In the genomic region with DNA sequence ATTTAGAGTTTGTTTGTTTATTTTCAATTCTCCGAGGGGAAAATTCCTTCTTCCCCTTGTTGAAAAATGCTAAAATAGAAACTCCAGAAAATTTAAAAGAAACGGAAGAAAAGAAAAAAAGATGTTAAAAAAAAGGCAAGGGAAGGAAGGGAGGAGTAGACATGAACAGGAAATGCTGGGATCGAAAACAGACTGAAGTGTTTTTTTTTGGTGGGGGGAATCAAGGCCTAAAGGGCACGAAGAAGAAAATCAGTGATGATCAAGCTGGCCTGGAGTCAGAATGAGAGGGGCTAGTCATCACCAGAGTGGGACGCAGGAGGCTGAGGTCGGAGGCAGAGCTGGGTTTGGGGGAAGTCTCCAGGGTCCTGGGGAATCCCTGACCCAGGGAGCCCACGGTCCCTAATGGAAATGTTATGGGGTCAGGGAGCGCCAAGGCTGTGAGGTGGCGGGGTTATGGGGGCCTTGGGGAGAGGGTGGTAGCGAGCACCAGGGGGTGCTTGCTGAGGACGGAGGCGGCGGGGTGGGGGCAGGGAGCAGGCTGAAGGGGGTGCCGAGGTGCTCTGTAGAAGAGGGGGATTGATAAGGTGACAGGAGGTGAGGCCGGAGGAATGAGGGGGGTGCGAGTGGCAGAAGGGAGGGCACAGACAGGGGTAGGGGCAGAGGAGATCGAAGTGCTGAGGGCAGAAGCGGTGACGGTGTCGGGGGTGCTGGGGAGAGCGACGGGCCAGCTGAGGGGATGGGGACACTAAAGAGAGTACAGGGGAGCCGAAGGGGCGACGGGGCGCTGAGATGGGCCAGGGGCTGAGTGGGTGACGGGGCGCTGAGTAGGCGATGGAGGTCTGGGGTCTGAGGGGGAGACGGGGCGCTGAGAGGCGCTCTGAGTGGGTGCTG, we compare ENCODE assay signal across 8 cellular contexts. TPM values are rescaled to one million over a fixed set of nuclear protein-coding genes. Genes with fewer than 3 reads are reported as not detected.
DNase-seq lines count a peak whose midpoint lies in the region; ATAC-seq and TF ChIP-seq lines count a peak whose summit lies in the region.

No MANE protein-coding gene starts in this region.

- H3K27ac ChIP-seq in adipose tissue (ENCODE audit: low read depth, low read length): peak overlapping the region; percentile 92
- H3K27ac ChIP-seq in smooth muscle cell (ENCODE audit: low read depth): peak overlapping the region; percentile 97

- H2AFZ ChIP-seq in smooth muscle cell (ENCODE audit: low read depth): no peak overlapping the region

- TF ChIP-seq CTCF in GM06990 (IDR thresholded peaks at IDR 0.05; ENCODE audit: insufficient read depth, low read length, poor library complexity, severe bottlenecking) (no peak), smooth muscle cell (IDR thresholded peaks at IDR 0.05; ENCODE audit: borderline replicate concordance, insufficient read depth, poor library complexity, severe bottlenecking) (no peak)

- H3K36me3 ChIP-seq in GM06990 (ENCODE audit: control insufficient read depth, insufficient read depth, low read length) (peaks cover 21% of the 10 kb centered on the region), iPS-15b (ENCODE audit: control insufficient read depth, insufficient read depth, low read length) (peaks cover 38% of the 10 kb centered on the region), smooth muscle cell (ENCODE audit: low read depth) (peaks cover 5% of the 10 kb centered on the region)

- 1 to 5% (median 1%) methylated on average over 29 to 32 of the region's 32 CpGs for WGBS in adipose tissue, 3 donors
- 4% methylated on average over 11 of the region's 32 CpGs for WGBS in smooth muscle cell (ENCODE audit: low lambda C conversion rate)

- H3K4me2 ChIP-seq in smooth muscle cell: peak overlapping the region; percentile 87

- H3K27me3 ChIP-seq in GM06990 (replicated peaks; ENCODE audit: control insufficient read depth, insufficient read depth, low read length) (no peaks in the 10 kb centered on the region), iPS-15b (ENCODE audit: control insufficient read depth, insufficient read depth, low read length) (no peaks in the 10 kb centered on the region), smooth muscle cell (ENCODE audit: low read depth) (no peaks in the 10 kb centered on the region)

- ATAC-seq in HG02759 (IDR thresholded peaks at IDR 0.05; ENCODE audit: unreplicated experiment): no peak

- H3F3A ChIP-seq in smooth muscle cell (ENCODE audit: low read depth): peaks cover 11% of the 10 kb centered on the region

- H3K9ac ChIP-seq in iPS-15b (ENCODE audit: low read depth, low read length) (no peak overlapping the region), smooth muscle cell (ENCODE audit: low read depth) (peak overlapping the region; percentile 82)

- no peaks in the 10 kb centered on the region for H3K4me1 ChIP-seq in iPS-15b (ENCODE audit: control insufficient read depth, insufficient read depth, low read length)
- peaks cover 26% of the 10 kb centered on the region for H3K4me1 ChIP-seq in smooth muscle cell (ENCODE audit: low read depth)

- peaks cover 76% of the 10 kb centered on the region for H3K79me2 ChIP-seq in smooth muscle cell (ENCODE audit: low read depth)

- H3K4me3 ChIP-seq in GM06990 (replicated peaks; ENCODE audit: low read depth, low read length): peak overlapping the region; percentile 98
- peak overlapping the region; percentile 91 for H3K4me3 ChIP-seq in iPS-15b (ENCODE audit: low read depth, low read length)
- peak overlapping the region; percentile 72 for H3K4me3 ChIP-seq in smooth muscle cell

- H4K20me1 ChIP-seq in smooth muscle cell (ENCODE audit: low read depth): peaks cover 58% of the 10 kb centered on the region

- DNase-seq in GM06990 (ENCODE audit: extremely low read depth, insufficient read length) (peak; percentile 51), RKO (ENCODE audit: low spot score) (peak; percentile 78), smooth muscle cell (lab: John Stamatoyannopoulos, UW; ENCODE audit: unreplicated experiment) (no peak), NCI-H1048 (lab: John Stamatoyannopoulos, UW) (no peak), SKM-1 (lab: John Stamatoyannopoulos, UW; ENCODE audit: unreplicated experiment) (no peak)

- no peaks in the 10 kb centered on the region for H3K9me3 ChIP-seq in iPS-15b (ENCODE audit: control insufficient read depth, insufficient read depth, low read length)
- H3K9me3 ChIP-seq in smooth muscle cell (replicated peaks; ENCODE audit: low read depth): no peaks in the 10 kb centered on the region

RNA-seq across cellular contexts. Expression of gene ZNFX1, which starts 0.7 kb away (rescaled TPM):
- 10 to 100 TPM in 2 of 3 donors, 1 to 10 TPM in 1; 5.1 to 16.3 (median 10.7) TPM for polyA plus RNA-seq in adipose tissue
- total RNA-seq in smooth muscle cell: 15.9 and 17.4 TPM in 2 replicates
- polyA plus RNA-seq in smooth muscle cell: 16.4 and 18.0 TPM in 2 replicates

RNA-seq across cellular contexts. Expression of gene DDX27, which starts 57.9 kb away (rescaled TPM):
- 10 to 100 TPM; 22.6 to 30.8 (median 30.5) TPM for polyA plus RNA-seq in adipose tissue
- 19.6 and 20.7 TPM in 2 replicates for total RNA-seq in smooth muscle cell
- polyA plus RNA-seq in smooth muscle cell: 28.3 and 39.3 TPM in 2 replicates

Comparison
In these comparisons a context has a peak if more than half of its experiments do, and no peak if none do; other contexts are left out.
1. DNase-seq: peak in GM06990 (single experiment) and RKO (single experiment); none in smooth muscle cell (single experiment), NCI-H1048 (single experiment) and SKM-1 (single experiment).
2. Peak in every context shown above with its lines, with median percentiles within 50 percentile points of each other: H3K4me3 ChIP-seq.